27 cellular contexts compared by ENCODE assay signal in the genomic region with DNA sequence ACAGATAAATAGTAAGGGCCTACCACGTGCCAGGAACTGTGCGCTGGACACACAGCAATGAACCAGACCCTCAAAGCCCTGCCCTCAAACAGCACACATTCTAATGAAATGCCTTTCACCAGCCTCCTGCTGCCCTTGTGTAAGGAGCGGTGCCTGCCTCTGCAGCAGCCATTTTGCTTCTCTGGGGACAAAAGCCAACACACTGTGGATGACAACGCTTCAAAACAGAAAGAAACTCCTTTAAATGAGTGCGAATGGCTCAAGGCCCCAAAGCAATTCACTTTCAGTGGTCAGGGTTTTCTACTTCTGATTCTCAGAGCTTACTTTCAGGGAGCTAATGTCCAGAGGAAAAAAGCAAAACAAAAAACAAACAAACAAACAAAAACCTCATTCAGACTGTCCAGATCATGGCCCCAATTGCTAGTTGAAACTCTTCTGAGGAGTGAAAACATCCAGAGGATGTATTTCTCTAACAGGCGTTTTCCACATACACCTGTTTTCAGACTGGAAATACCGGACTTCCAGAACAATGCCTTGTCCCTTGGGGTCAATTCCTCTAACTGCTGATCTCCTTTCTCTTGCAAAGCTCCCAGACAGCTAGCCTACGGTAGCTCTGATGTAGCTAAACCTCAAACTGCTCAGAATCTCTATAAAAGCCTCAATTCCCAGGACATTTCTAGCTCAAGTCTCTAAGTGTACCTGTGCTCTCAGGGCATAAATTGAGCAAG.
DNase-seq lines count a peak whose midpoint lies in the region; ATAC-seq, FAIRE-seq and TF ChIP-seq lines count a peak whose summit lies in the region.
"Had no signal": no experiment of that assay in that cellular context is flagged by ENCODE, and none has a peak within 500 bp of the region (broad histone marks: within the 10 kb centered on the region; RNA-seq: fewer than 3 reads in every experiment).

No MANE protein-coding gene starts in this region.

- H4K20me1 ChIP-seq in Loucy (ENCODE audit: insufficient read depth, low read length, poor library complexity, severe bottlenecking), result no peaks in the 10 kb centered on the region
- H4K20me1 ChIP-seq in endothelial cell of umbilical vein (replicated peaks; ENCODE audit: control insufficient read depth, extremely low read depth, insufficient read depth, low read length), result no peaks in the 10 kb centered on the region

- no peak overlapping the region for H3K4ac ChIP-seq in mesendoderm (ENCODE audit: low read depth, low read length)

- POLR2A ChIA-PET in endothelial cell of umbilical vein (lab: Charles Lee), result no interaction called here

- H2BK120ac ChIP-seq in mesendoderm (ENCODE audit: low read depth, low read length), result no peak overlapping the region

- TF ChIP-seq CTCF in Loucy (conservative IDR thresholded peaks at IDR 0.05; ENCODE audit: low read length), result no peak
- TF ChIP-seq CTCF in endothelial cell of umbilical vein (IDR thresholded peaks at IDR 0.05; ENCODE audit: extremely low read depth in 1 of 2, insufficient read depth in 1 of 2, low read depth in 1 of 2, low read length in 2 of 2), result no peak
- no peak for TF ChIP-seq CTCF in psoas muscle (IDR thresholded peaks at IDR 0.05)

- TF ChIP-seq POLR2A in endothelial cell of umbilical vein (IDR thresholded peaks at IDR 0.05; ENCODE audit: low read depth, low read length), result no peak

- no TSS peak for BruUV-seq in endothelial cell of umbilical vein (replicated peaks; lab: Mats Ljungman, UMichigan)

- no peak overlapping the region for H3K4me3 ChIP-seq in Loucy (ENCODE audit: low read length, poor library complexity, severe bottlenecking)
- H3K4me3 ChIP-seq in endothelial cell of umbilical vein (replicated peaks in 1 of 3; ENCODE audit: insufficient read depth in 1 of 3, low read depth in 1 of 3, low read length in 3 of 3), result no peak overlapping the region
- no peak overlapping the region for H3K4me3 ChIP-seq in mesendoderm (ENCODE audit: low read length)
- no peak overlapping the region for H3K4me3 ChIP-seq in psoas muscle
- H3K4me3 ChIP-seq: mucosa of descending colon, Peyer's patch, transverse colon had no signal

- WGBS in mesendoderm (ENCODE audit: extremely low coverage, insufficient coverage, low lambda C conversion rate), result no CpG with 5 or more reads among the region's 8 CpGs
- WGBS in psoas muscle, 3 donors, result 67 to 73% (median 69%) methylated on average over 8 of the region's 8 CpGs

- no peaks in the 10 kb centered on the region for H3F3A ChIP-seq in Loucy (ENCODE audit: low read depth)

- H4K8ac ChIP-seq in mesendoderm (ENCODE audit: low read depth, low read length), result no peak overlapping the region

- peak; percentile 92 for DNase-seq in ELF-1 (ENCODE audit: low read depth, low spot score)
- DNase-seq in endothelial cell of umbilical vein (ENCODE audit: low read depth, low spot score), result peak; percentile 4
- peak; percentile 46 for DNase-seq in mesendoderm
- DNase-seq in psoas muscle, result no peak
- DNase-seq in NCI-H2171 treated with DMSO at 0.1 percent for 48 hours (lab: John Stamatoyannopoulos, UW), result no peak
- DNase-seq: activated CD4-positive, alpha-beta T cell treated with anti-CD3 and anti-CD28 coated beads for 1 hour; activated CD8-positive, alpha-beta T cell treated with anti-CD3 and anti-CD28 coated beads, Interleukin-2, amount 10 ng/mL, durations not matched to agents 7 days and 5 days; activated gamma-delta T cell treated with Interleukin-2 at 50 U/mL for 16 hours; activated T-cell treated with anti-CD3 and anti-CD28 coated beads, Interleukin-2, amount 50 U/mL, for 1 hour; brain microvascular endothelial cell; CD4-positive, alpha-beta T cell; effector CD4-positive, alpha-beta T cell; EL; foreskin keratinocyte; HFFc6; kidney; mucosa of descending colon; NCI-H1092 treated with DMSO at 0.1 percent for 48 hours; NCI-H2081 treated with DMSO at 0.1 percent for 48 hours; Peyer's patch; SIG-M5; T-helper 1 cell; transverse colon had no signal

- H4K5ac ChIP-seq in mesendoderm (ENCODE audit: low read length), result peak overlapping the region; percentile 9

- no peaks in the 10 kb centered on the region for H3K9me2 ChIP-seq in Loucy (replicated peaks; ENCODE audit: low read depth, low read length)

- peak; percentile 12 for FAIRE-seq in endothelial cell of umbilical vein (lab: Jason Lieb, UNC)
- FAIRE-seq: kidney, TTC549 had no signal

- H3K9me3 ChIP-seq in Loucy (ENCODE audit: insufficient read depth, low read depth, low read length), result no peaks in the 10 kb centered on the region
- no peaks in the 10 kb centered on the region for H3K9me3 ChIP-seq in endothelial cell of umbilical vein (replicated peaks; ENCODE audit: control insufficient read depth, insufficient read depth, low read length)
- H3K9me3 ChIP-seq in psoas muscle, result no peaks in the 10 kb centered on the region
- H3K9me3 ChIP-seq: mucosa of descending colon, transverse colon had no signal

- H3K4me2 ChIP-seq in Loucy (ENCODE audit: low read depth, low read length, poor library complexity, severe bottlenecking) (no peak overlapping the region), endothelial cell of umbilical vein (ENCODE audit: insufficient read depth, low read length) (no peak overlapping the region), mesendoderm (ENCODE audit: low read length) (no peak overlapping the region)

- no peak overlapping the region for H3K23ac ChIP-seq in mesendoderm (ENCODE audit: low read length)

- no peaks in the 10 kb centered on the region for H3K9me1 ChIP-seq in endothelial cell of umbilical vein (replicated peaks; ENCODE audit: control insufficient read depth, extremely low read depth, insufficient read depth, low read length)

- dilution Hi-C loops in endothelial cell of umbilical vein (cut with MboI; ENCODE audit: extremely low pct_ligation_motif_present, low sequenced_read_pairs), result no loop called here

- no peaks in the 10 kb centered on the region for H3K36me3 ChIP-seq in Loucy (ENCODE audit: insufficient read depth, low read length)
- H3K36me3 ChIP-seq in endothelial cell of umbilical vein (ENCODE audit: control insufficient read depth in 2 of 2, extremely low read depth in 1 of 2, insufficient read depth in 2 of 2, low read length in 2 of 2), result no peaks in the 10 kb centered on the region
- H3K36me3 ChIP-seq in mesendoderm (ENCODE audit: control insufficient read depth, insufficient read depth, low read length), result no peaks in the 10 kb centered on the region
- no peaks in the 10 kb centered on the region for H3K36me3 ChIP-seq in psoas muscle (ENCODE audit: insufficient read depth in 1 of 2, low read depth in 1 of 2)
- H3K36me3 ChIP-seq: brain microvascular endothelial cell, Peyer's patch, transverse colon had no signal

- H2AK5ac ChIP-seq in mesendoderm (ENCODE audit: low read length), result no peak overlapping the region

- no peak overlapping the region for H2BK5ac ChIP-seq in mesendoderm (ENCODE audit: low read length)

- no peak overlapping the region for H3K18ac ChIP-seq in mesendoderm (ENCODE audit: low read length)

- H2BK15ac ChIP-seq in mesendoderm (replicated peaks; ENCODE audit: low read depth), result no peak overlapping the region

- H3K27me3 ChIP-seq in Loucy (ENCODE audit: insufficient read depth, low read length, poor library complexity, severe bottlenecking) (no peaks in the 10 kb centered on the region), endothelial cell of umbilical vein (ENCODE audit: control insufficient read depth in 2 of 2, insufficient read depth in 2 of 2, low read length in 2 of 2) (no peaks in the 10 kb centered on the region), mesendoderm (ENCODE audit: insufficient read depth, low read length, poor library complexity) (no peaks in the 10 kb centered on the region), psoas muscle (ENCODE audit: insufficient read depth in 3 of 3, low read length in 2 of 3) (no peaks in the 10 kb centered on the region)
- H3K27me3 ChIP-seq: brain microvascular endothelial cell, foreskin keratinocyte, Peyer's patch, transverse colon had no signal

- H3K27ac ChIP-seq in endothelial cell of umbilical vein (ENCODE audit: insufficient read depth, low read depth, low read length) (no peak overlapping the region), mesendoderm (ENCODE audit: low read depth, low read length) (no peak overlapping the region), psoas muscle (no peak overlapping the region)
- H3K27ac ChIP-seq: brain microvascular endothelial cell, foreskin keratinocyte, Peyer's patch, transverse colon had no signal

- intact Hi-C loops in endothelial cell of umbilical vein (cut with micrococcal nuclease) (no loop called here), psoas muscle (cut with DNase I) (loop anchor here in 1 of 2 donors (10.0 kb wide), 1 partner anchor 800 kb away; no protein-coding TSS in a partner anchor)

- H3K79me2 ChIP-seq in Loucy (ENCODE audit: insufficient read depth, low read length) (no peaks in the 10 kb centered on the region), endothelial cell of umbilical vein (ENCODE audit: control insufficient read depth, insufficient read depth, low read length) (no peaks in the 10 kb centered on the region), mesendoderm (ENCODE audit: control insufficient read depth, insufficient read depth, low read length) (no peaks in the 10 kb centered on the region)

- H3K79me1 ChIP-seq in mesendoderm (ENCODE audit: low read length), result no peaks in the 10 kb centered on the region

- H3K4me1 ChIP-seq in Loucy (ENCODE audit: insufficient read depth, low read length, poor library complexity, severe bottlenecking) (no peaks in the 10 kb centered on the region), endothelial cell of umbilical vein (ENCODE audit: control insufficient read depth, extremely low read depth, insufficient read depth, low read length) (no peaks in the 10 kb centered on the region), mesendoderm (ENCODE audit: control insufficient read depth, low read depth, low read length) (no peaks in the 10 kb centered on the region), psoas muscle (no peaks in the 10 kb centered on the region)
- H3K4me1 ChIP-seq: foreskin keratinocyte, Peyer's patch, transverse colon had no signal

- H2AFZ ChIP-seq in Loucy (ENCODE audit: low read length) (peak overlapping the region; percentile 76), endothelial cell of umbilical vein (ENCODE audit: low read depth, low read length) (peak overlapping the region; percentile 60)

- H3K9ac ChIP-seq in Loucy (ENCODE audit: low read depth, low read length, poor library complexity, severe bottlenecking) (no peak overlapping the region), endothelial cell of umbilical vein (replicated peaks; ENCODE audit: extremely low read depth, insufficient read depth, low read length) (no peak overlapping the region), mesendoderm (ENCODE audit: low read length) (no peak overlapping the region)

- CTCF ChIA-PET in endothelial cell of umbilical vein (lab: Charles Lee), result no interaction called here

- no peak overlapping the region for H3K56ac ChIP-seq in mesendoderm (ENCODE audit: low read length)

- no peak for ATAC-seq in psoas muscle
- ATAC-seq in GM19463 (IDR thresholded peaks at IDR 0.05; ENCODE audit: unreplicated experiment), result no peak
- no peak for ATAC-seq in GM21529 (IDR thresholded peaks at IDR 0.05; ENCODE audit: unreplicated experiment)
- ATAC-seq: activated CD8-positive, alpha-beta T cell treated with anti-CD3 and anti-CD28 coated beads, Interleukin-2, amount 10 ng/mL, durations not matched to agents 7 days and 5 days; foreskin keratinocyte; mucosa of descending colon had no signal

TF ChIP-seq in endothelial cell of umbilical vein, 7 proteins besides CTCF, POLR2A, EP300 and RAD21 (continues in another document):
- no peak for TF ChIP-seq FOS (IDR thresholded peaks at IDR 0.05; ENCODE audit: borderline replicate concordance, insufficient read depth, low read length)

Comparison
In these comparisons a context has a peak if more than half of its experiments do, and no peak if none do; other contexts are left out.
1. DNase-seq: peak in ELF-1 (single experiment), endothelial cell of umbilical vein (single experiment) and mesendoderm (single experiment); none in psoas muscle (0 of 2) and NCI-H2171 treated with DMSO at 0.1 percent for 48 hours (single experiment).